ENCODE assay signal across 8 cellular contexts in genomic region chr17:49224198-49224996, GRCh38. TPM values are rescaled to one million over a fixed set of nuclear protein-coding genes. Genes with fewer than 3 reads are reported as not detected.
DNase-seq lines count a peak whose midpoint lies in the region; ATAC-seq and TF ChIP-seq lines count a peak whose summit lies in the region.

No MANE protein-coding gene starts in this region.

- no peaks in the 10 kb centered on the region for H3K36me3 ChIP-seq in ACC112 (ENCODE audit: insufficient read depth, low read length)
- H3K36me3 ChIP-seq in iPS-20b (ENCODE audit: insufficient read depth, low read depth, low read length), result no peaks in the 10 kb centered on the region
- no peaks in the 10 kb centered on the region for H3K36me3 ChIP-seq in uterus

- peaks cover 61% of the 10 kb centered on the region for H3K27me3 ChIP-seq in ACC112 (ENCODE audit: insufficient read depth, low read length)
- H3K27me3 ChIP-seq in iPS-20b (ENCODE audit: insufficient read depth, low read length), result peaks cover 77% of the 10 kb centered on the region
- H3K27me3 ChIP-seq in uterus, result peaks cover 0 to 11% of the 10 kb centered on the region in 2 donors
- peaks cover 0 to 57% (median 31%) of the 10 kb centered on the region in 45 donors for H3K27me3 ChIP-seq in dorsolateral prefrontal cortex

- H3K9me3 ChIP-seq in iPS-20b (ENCODE audit: insufficient read depth, low read depth, low read length) (no peaks in the 10 kb centered on the region), uterus (no peaks in the 10 kb centered on the region)

- H3K27ac Mint-ChIP-seq in activated T-helper 2 cell treated with anti-CD3 and anti-CD28 coated beads, Interferon-gamma antibody, Interleukin-2, Interleukin-4, amounts not matched to agents 10 μg/mL and 5 μg/mL and 100 μg/mL, durations not matched to agents 14 hours and 24 hours and 36 hours, result no peak overlapping the region

- TF ChIP-seq POLR2A in uterus (IDR thresholded peaks at IDR 0.05), result no peak

- peaks cover 25% of the 10 kb centered on the region for H3K4me1 Mint-ChIP-seq in activated T-helper 2 cell treated with anti-CD3 and anti-CD28 coated beads, Interferon-gamma antibody, Interleukin-2, Interleukin-4, amounts not matched to agents 10 μg/mL and 5 μg/mL and 100 μg/mL, durations not matched to agents 14 hours and 24 hours and 36 hours (ENCODE audit: low read depth)

- peaks cover 28% of the 10 kb centered on the region for H3K27me3 Mint-ChIP-seq in activated T-helper 2 cell treated with anti-CD3 and anti-CD28 coated beads, Interferon-gamma antibody, Interleukin-2, Interleukin-4, amounts not matched to agents 10 μg/mL and 5 μg/mL and 100 μg/mL, durations not matched to agents 14 hours and 24 hours and 36 hours (ENCODE audit: low read depth)

- peak overlapping the region; percentile 41; the same call in 1 of the 2 replicates for H3K9ac ChIP-seq in iPS-20b (ENCODE audit: low read depth, low read length)

- no peaks in the 10 kb centered on the region for H3K9me3 Mint-ChIP-seq in activated T-helper 2 cell treated with anti-CD3 and anti-CD28 coated beads, Interferon-gamma antibody, Interleukin-2, Interleukin-4, amounts not matched to agents 10 μg/mL and 5 μg/mL and 100 μg/mL, durations not matched to agents 14 hours and 24 hours and 36 hours

- H3K4me1 ChIP-seq in ACC112 (ENCODE audit: control insufficient read depth, insufficient read depth, low read length, unreplicated experiment), result peaks cover 11% of the 10 kb centered on the region
- no peaks in the 10 kb centered on the region for H3K4me1 ChIP-seq in iPS-20b (ENCODE audit: insufficient read depth, low read length)
- peaks cover 0 to 11% of the 10 kb centered on the region in 2 donors for H3K4me1 ChIP-seq in uterus

- H3K27ac ChIP-seq in ACC112 (ENCODE audit: low read depth, low read length) (no peak overlapping the region), iPS-20b (ENCODE audit: low read length) (no peak overlapping the region), uterus (no peak overlapping the region), dorsolateral prefrontal cortex (no peak overlapping the region)

- no peaks in the 10 kb centered on the region for H3K79me2 ChIP-seq in ACC112 (ENCODE audit: control insufficient read depth, insufficient read depth, low read length, unreplicated experiment)

- peak overlapping the region; percentile 37 for H3K4me3 ChIP-seq in ACC112 (ENCODE audit: low read depth, low read length)
- peak overlapping the region; percentile 59 for H3K4me3 ChIP-seq in iPS-20b (ENCODE audit: low read length)
- no peak overlapping the region for H3K4me3 ChIP-seq in uterus
- peak overlapping the region in 29 of 59 donors; percentile 3 to 56 (median 27) for H3K4me3 ChIP-seq in dorsolateral prefrontal cortex

- intact Hi-C loops in activated T-helper 2 cell treated with anti-CD3 and anti-CD28 coated beads, Interferon-gamma antibody, Interleukin-2, Interleukin-4, amounts not matched to agents 10 μg/mL and 5 μg/mL and 100 μg/mL, durations not matched to agents 14 hours and 24 hours and 36 hours (cut with micrococcal nuclease), result no loop called here
- intact Hi-C loops in uterus (cut with DNase I; ENCODE audit: low total_unique reads) (loop anchor here (10.0 kb wide), 1 partner anchor 50 kb away; no protein-coding TSS in a partner anchor), dorsolateral prefrontal cortex (cut with DNase I) (loop anchor here in 1 of 2 donors (10.0 kb wide), 1 partner anchor 170 kb away; no protein-coding TSS in a partner anchor)

- no peak for ATAC-seq in GM21360 (IDR thresholded peaks at IDR 0.05; ENCODE audit: unreplicated experiment)

- H2AFZ ChIP-seq in ACC112 (ENCODE audit: low read length, unreplicated experiment), result no peak overlapping the region

- DNase-seq in NCI-H1105 treated with DMSO at 0.1 percent for 48 hours (lab: John Stamatoyannopoulos, UW) (peak; percentile 48), uterus (no peak), dorsolateral prefrontal cortex (no peak)
- peak; percentile 49 for DNase-seq in activated T-helper 2 cell treated with anti-CD3 and anti-CD28 coated beads, Interferon-gamma antibody, Interleukin-2, Interleukin-4, amounts not matched to agents 10 μg/mL and 5 μg/mL and 100 μg/mL, durations not matched to agents 14 hours and 24 hours and 36 hours (ENCODE audit: low spot score)
- DNase-seq in stimulated activated naive CD4-positive, alpha-beta T cell treated with Interleukin-2 at 50 U/mL for 16 hours (lab: John Stamatoyannopoulos, UW), result peak; percentile 24

- peaks cover 32% of the 10 kb centered on the region for H3K36me3 Mint-ChIP-seq in activated T-helper 2 cell treated with anti-CD3 and anti-CD28 coated beads, Interferon-gamma antibody, Interleukin-2, Interleukin-4, amounts not matched to agents 10 μg/mL and 5 μg/mL and 100 μg/mL, durations not matched to agents 14 hours and 24 hours and 36 hours (ENCODE audit: low read depth)

- no peak for TF ChIP-seq CTCF in uterus (IDR thresholded peaks at IDR 0.05)
- TF ChIP-seq CTCF in dorsolateral prefrontal cortex (IDR thresholded peaks at IDR 0.05 in 54 of 56, conservative IDR thresholded peaks at IDR 0.05 in 2 of 56; ENCODE audit: low read depth in 1 of 56, partially characterized antibody in 56 of 56), result no peak

- H3K4me3 Mint-ChIP-seq in activated T-helper 2 cell treated with anti-CD3 and anti-CD28 coated beads, Interferon-gamma antibody, Interleukin-2, Interleukin-4, amounts not matched to agents 10 μg/mL and 5 μg/mL and 100 μg/mL, durations not matched to agents 14 hours and 24 hours and 36 hours (ENCODE audit: low read depth), result peak overlapping the region; percentile 33

RNA-seq across cellular contexts. Expression of gene PHOSPHO1, which starts 6.2 kb away (rescaled TPM):
- not detected in 2 replicates for total RNA-seq in activated T-helper 2 cell treated with anti-CD3 and anti-CD28 coated beads, Interferon-gamma antibody, Interleukin-2, Interleukin-4, amounts not matched to agents 10 μg/mL and 5 μg/mL and 100 μg/mL, durations not matched to agents 14 hours and 24 hours and 36 hours
- total RNA-seq in uterus (1 to 10 TPM in 1 of 4 donors, under 1 TPM in 1, not detected in 2; 0.40 to 2.4 TPM), dorsolateral prefrontal cortex (10 to 100 TPM in 2 of 120 experiments, 1 to 10 TPM in 118; 1.3 to 12.2 (median 5.2) TPM)

RNA-seq across cellular contexts. Expression of gene ABI3, which starts 13.9 kb away (rescaled TPM):
- total RNA-seq in activated T-helper 2 cell treated with anti-CD3 and anti-CD28 coated beads, Interferon-gamma antibody, Interleukin-2, Interleukin-4, amounts not matched to agents 10 μg/mL and 5 μg/mL and 100 μg/mL, durations not matched to agents 14 hours and 24 hours and 36 hours, result 28.5 and 30.0 TPM in 2 replicates
- total RNA-seq in uterus (10 to 100 TPM in 2 of 4 donors, 1 to 10 TPM in 2; 5.9 to 32.9 (median 13.9) TPM), dorsolateral prefrontal cortex (10 to 100 TPM in 15 of 120 experiments, 1 to 10 TPM in 105; 1.2 to 21.5 (median 6.5) TPM)

RNA-seq across cellular contexts. Expression of gene GNGT2, which starts 14.0 kb away (rescaled TPM):
- 16.8 and 17.1 TPM in 2 replicates for total RNA-seq in activated T-helper 2 cell treated with anti-CD3 and anti-CD28 coated beads, Interferon-gamma antibody, Interleukin-2, Interleukin-4, amounts not matched to agents 10 μg/mL and 5 μg/mL and 100 μg/mL, durations not matched to agents 14 hours and 24 hours and 36 hours
- total RNA-seq in uterus (1 to 10 TPM in 2 of 4 donors, not detected in 2; 5.5 to 6.7 TPM), dorsolateral prefrontal cortex (1 to 10 TPM in 106 of 120 experiments, under 1 TPM in 9, not detected in 5; 0.63 to 6.2 (median 2.1) TPM)

Comparison
In these comparisons a context has a peak if more than half of its experiments do, and no peak if none do; other contexts are left out.
1. H3K4me3 ChIP-seq: peak in ACC112 (single experiment) and iPS-20b (single experiment); none in uterus (0 of 2).
2. DNase-seq: peak in NCI-H1105 treated with DMSO at 0.1 percent for 48 hours (single experiment), activated T-helper 2 cell treated with anti-CD3 and anti-CD28 coated beads, Interferon-gamma antibody, Interleukin-2, Interleukin-4, amounts not matched to agents 10 μg/mL and 5 μg/mL and 100 μg/mL, durations not matched to agents 14 hours and 24 hours and 36 hours (single experiment) and stimulated activated naive CD4-positive, alpha-beta T cell treated with Interleukin-2 at 50 U/mL for 16 hours (single experiment); none in uterus (0 of 2) and dorsolateral prefrontal cortex (0 of 10).